In the genomic region with DNA sequence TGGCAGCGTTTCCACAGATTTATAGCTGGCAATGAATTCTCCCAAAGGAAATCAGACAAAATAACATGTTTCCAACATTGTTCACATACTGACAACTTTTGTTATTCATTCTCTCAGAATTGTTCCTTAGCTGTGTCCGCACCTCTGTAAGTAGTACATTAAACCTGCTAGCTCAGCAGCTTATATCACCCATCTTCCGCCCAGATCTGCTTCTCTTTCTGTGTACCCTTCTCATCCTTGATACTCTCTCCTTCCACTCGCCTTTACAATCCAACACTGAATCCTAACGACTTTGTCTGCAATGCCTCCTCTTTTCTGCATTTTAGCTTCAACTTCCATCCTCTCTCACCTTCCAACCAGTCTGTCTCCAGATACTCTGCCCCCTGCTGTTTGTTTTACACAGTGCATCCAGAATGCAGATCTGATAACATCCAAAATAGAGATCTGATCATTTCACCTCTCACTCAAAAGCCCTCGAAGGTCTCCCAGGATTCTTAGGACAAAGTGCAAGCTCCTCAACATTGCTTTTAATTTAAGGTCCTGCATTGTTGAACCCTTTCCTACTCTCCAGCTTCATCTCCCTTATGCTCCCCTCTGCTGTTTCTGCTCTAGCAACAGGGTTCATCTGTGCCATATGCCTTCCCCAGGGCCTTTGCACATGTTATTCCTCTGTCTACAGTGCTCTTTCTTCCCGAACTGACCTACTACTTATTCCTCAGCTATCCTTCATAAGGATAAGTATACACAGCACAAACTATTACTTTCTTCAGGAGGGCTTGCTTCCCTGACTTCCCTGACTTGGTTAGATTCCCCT, we compare ENCODE assay signal across 8 cellular contexts.
A peak's percentile ranks its signal among the peaks of the same experiment; 100 is the strongest.
DNase-seq lines count a peak whose midpoint lies in the region; ATAC-seq and TF ChIP-seq lines count a peak whose summit lies in the region.

No MANE protein-coding gene starts in this region.

- H3K9me3 ChIP-seq in HCT116 (ENCODE audit: control insufficient read depth in 1 of 2, insufficient read depth in 1 of 2, low read depth in 1 of 2, low read length in 2 of 2) (no peaks in the 10 kb centered on the region), WERI-Rb-1 (ENCODE audit: severe bottlenecking) (peaks cover 3% of the 10 kb centered on the region), spleen (peaks cover 0 to 5% (median 0%) of the 10 kb centered on the region in 8 donors)

- H3K79me2 ChIP-seq in HCT116 (ENCODE audit: insufficient read depth, low read length), result no peaks in the 10 kb centered on the region

- no peak overlapping the region for H3K4me2 ChIP-seq in HCT116 (ENCODE audit: low read length)

- no TSS peak for BruUV-seq in HCT116 (replicated peaks; lab: Mats Ljungman, UMichigan)

- H3K9ac ChIP-seq in HCT116 (ENCODE audit: low read length), result no peak overlapping the region

- peak; percentile 1 for DNase-seq in Caki2 (ENCODE audit: low read depth)
- DNase-seq in HCT116 (ENCODE audit: low read depth, low spot score), result no peak
- DNase-seq in WERI-Rb-1, result peak; percentile 36
- DNase-seq in fibroblast of mammary gland (ENCODE audit: low read depth), result peak; percentile 21
- no peak for DNase-seq in spleen
- DNase-seq in NK-92 (lab: John Stamatoyannopoulos, UW; ENCODE audit: unreplicated experiment), result no peak

- intact Hi-C loops in HCT116 (cut with micrococcal nuclease) (loop anchor here (2.0 to 5.0 kb wide), 2 partner anchors 168 to 232 kb away; no protein-coding TSS in a partner anchor), spleen (cut with DNase I; ENCODE audit: low total_unique reads) (no loop called here)

- no peaks in the 10 kb centered on the region for H3K9me2 ChIP-seq in HCT116 (ENCODE audit: insufficient read depth)

- POLR2A ChIA-PET in HCT116 (lab: Charles Lee), result no interaction called here

- ATAC-seq in HCT116 (peak; percentile 72; the same call in 1 of the 2 replicates), HG03139 (IDR thresholded peaks at IDR 0.05; ENCODE audit: unreplicated experiment) (no peak), GM19324 (IDR thresholded peaks at IDR 0.05; ENCODE audit: low FRiP score, unreplicated experiment) (no peak)

- in situ Hi-C loops in Caki2 (cut with HindIII; ENCODE audit: low pct_unique_long_range_greater_than_20kb, low sequenced_read_pairs), result no loop called here

- TF ChIP-seq RAD21 in HCT116 (IDR thresholded peaks at IDR 0.05; ENCODE audit: low read depth), result peak; percentile 33; the same call in 1 of the 2 replicates

- H3K27me3 ChIP-seq in HCT116 (ENCODE audit: insufficient read depth, low read length) (no peaks in the 10 kb centered on the region), WERI-Rb-1 (ENCODE audit: insufficient read depth, low read depth, severe bottlenecking) (peaks cover 4% of the 10 kb centered on the region), spleen (replicated peaks in 1 of 7) (no peaks in the 10 kb centered on the region)

- RAD21 ChIA-PET in HCT116 (lab: Charles Lee; ENCODE audit: low non-redundant PET in 1 of 2, low total read pairs in 2 of 2, uncharacterized antibody in 2 of 2, unreplicated experiment in 2 of 2), result interaction anchor here in 1 of 2 experiments (0.9 kb wide), 1 partner anchor 232 kb away, joined by 3 read pairs; no protein-coding TSS in a partner anchor

- H3K4me3 ChIP-seq in HCT116 (replicated peaks in 1 of 2; ENCODE audit: low read depth in 1 of 2, low read length in 2 of 2), result no peak overlapping the region
- no peak overlapping the region for H3K4me3 ChIP-seq in WERI-Rb-1 (ENCODE audit: low read depth, low read length)
- no peak overlapping the region for H3K4me3 ChIP-seq in fibroblast of mammary gland (ENCODE audit: control insufficient read depth, low read depth, low read length)
- H3K4me3 ChIP-seq in spleen, result no peak overlapping the region

- CTCF ChIA-PET in HCT116 (lab: Charles Lee), result interaction anchor here (0.6 to 1.4 kb wide), 7 partner anchors 11 to 231 kb away, joined by 3 to 24 read pairs (median 4); no protein-coding TSS in a partner anchor

- no peak overlapping the region for H3K27ac ChIP-seq in HCT116 (ENCODE audit: low read depth, low read length)
- H3K27ac ChIP-seq in WERI-Rb-1, result no peak overlapping the region
- no peak overlapping the region for H3K27ac ChIP-seq in spleen

- H4K20me1 ChIP-seq in HCT116 (ENCODE audit: insufficient read depth), result no peaks in the 10 kb centered on the region

- no peaks in the 10 kb centered on the region for H3K4me1 ChIP-seq in HCT116 (ENCODE audit: control insufficient read depth in 1 of 2, insufficient read depth in 2 of 2, low read length in 2 of 2)
- H3K4me1 ChIP-seq in spleen, result no peaks in the 10 kb centered on the region

- H2AFZ ChIP-seq in HCT116 (ENCODE audit: low read depth, low read length, poor library complexity, severe bottlenecking), result no peak overlapping the region

- H3K36me3 ChIP-seq in HCT116 (ENCODE audit: control insufficient read depth in 1 of 2, insufficient read depth in 2 of 2, low read length in 2 of 2), result no peaks in the 10 kb centered on the region
- H3K36me3 ChIP-seq in WERI-Rb-1, result no peaks in the 10 kb centered on the region
- no peaks in the 10 kb centered on the region for H3K36me3 ChIP-seq in spleen

- TF ChIP-seq POLR2A in HCT116 (IDR thresholded peaks at IDR 0.05; ENCODE audit: borderline replicate concordance, extremely low read depth, insufficient read depth, insufficient read length) (no peak), spleen (IDR thresholded peaks at IDR 0.05) (no peak)

- 60 to 70% (median 62%) methylated on average over 7 of the region's 7 CpGs for WGBS in spleen, 5 donors

- TF ChIP-seq CTCF in HCT116 (IDR thresholded peaks at IDR 0.05 in 2 of 3, conservative IDR thresholded peaks at IDR 0.05 in 1 of 3; ENCODE audit: borderline replicate concordance in 1 of 3, insufficient read depth in 1 of 3, low read depth in 2 of 3, low read length in 2 of 3), result peak; percentile 42 to 68 (median 62); a peak in 5 of 6 replicates
- peak; percentile 80 for TF ChIP-seq CTCF in WERI-Rb-1 (IDR thresholded peaks at IDR 0.05; ENCODE audit: low read depth, low read length)
- peak; percentile 58 for TF ChIP-seq CTCF in fibroblast of mammary gland (conservative IDR thresholded peaks at IDR 0.05; ENCODE audit: control insufficient read depth, insufficient read depth, low read depth, low read length)
- peak in 9 of 11 experiments; percentile 22 to 61 (median 47) for TF ChIP-seq CTCF in spleen (IDR thresholded peaks at IDR 0.05 in 8 of 11, conservative IDR thresholded peaks at IDR 0.05 in 3 of 11)

TF ChIP-seq in HCT116, 20 proteins besides CTCF, POLR2A, EP300 and RAD21:
- TF ChIP-seq EGR1 (IDR thresholded peaks at IDR 0.05; ENCODE audit: low read depth), result no peak

Comparison
In these comparisons a context has a peak if more than half of its experiments do, and no peak if none do; other contexts are left out.
1. DNase-seq: peak in Caki2 (single experiment), WERI-Rb-1 (single experiment) and fibroblast of mammary gland (single experiment); none in HCT116 (single experiment), spleen (single experiment) and NK-92 (single experiment).
2. Peak in every context shown above with its lines, with median percentiles within 50 percentile points of each other: CTCF ChIP-seq.